ENCODE assay signal across 23 cellular contexts in the genomic region with DNA sequence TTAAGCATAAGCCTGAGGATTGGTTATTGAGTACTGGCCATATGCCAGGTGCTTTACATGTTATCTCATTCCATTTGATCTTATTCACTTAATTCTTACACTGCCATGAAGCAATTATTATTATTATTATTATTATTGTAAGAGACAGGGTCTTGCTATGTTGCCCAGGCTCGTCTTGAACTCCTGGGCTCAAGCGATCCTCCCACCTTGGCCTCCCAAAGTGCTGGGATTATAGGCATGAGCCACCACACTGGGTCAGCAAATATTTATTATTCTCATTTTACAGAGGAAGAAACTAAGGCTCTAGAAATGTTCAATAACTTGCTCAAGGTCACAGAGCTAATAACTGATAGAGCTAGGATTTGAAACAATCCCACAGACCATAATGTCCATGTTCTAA. TPM values are rescaled to one million over a fixed set of nuclear protein-coding genes. Genes with fewer than 3 reads are reported as not detected.
DNase-seq lines count a peak whose midpoint lies in the region; ATAC-seq and TF ChIP-seq lines count a peak whose summit lies in the region.
"Had no signal": no experiment of that assay in that cellular context is flagged by ENCODE, and none has a peak within 500 bp of the region (broad histone marks: within the 10 kb centered on the region; RNA-seq: fewer than 3 reads in every experiment).

No MANE protein-coding gene starts in this region.

- intact Hi-C loops in Panc1 (cut with micrococcal nuclease; ENCODE audit: unreplicated experiment), result no loop called here
- intact Hi-C loops in aorta (cut with DNase I), result no loop called here

- H3K9me3 ChIP-seq in HEK293 (ENCODE audit: control insufficient read depth, insufficient read depth, low read depth, low read length) (no peaks in the 10 kb centered on the region), Panc1 (ENCODE audit: control insufficient read depth, insufficient read depth, low read depth, low read length) (no peaks in the 10 kb centered on the region), osteoblast (ENCODE audit: low read depth, low read length) (no peaks in the 10 kb centered on the region), aorta (ENCODE audit: control insufficient read depth, low read length) (no peaks in the 10 kb centered on the region)
- H3K9me3 ChIP-seq: BE2C had no signal

- 92 to 98% methylated on average over 2 of the region's 2 CpGs for WGBS in aorta, 2 donors

- no peak for TF ChIP-seq POLR2A in GM18505 (IDR thresholded peaks at IDR 0.05; ENCODE audit: borderline replicate concordance, extremely low read depth, insufficient read depth, insufficient read length)

- ATAC-seq in Panc1, result no peak
- no peak for ATAC-seq in aorta (ENCODE audit: low FRiP score)
- ATAC-seq in GM18505 (IDR thresholded peaks at IDR 0.05; ENCODE audit: unreplicated experiment), result no peak
- ATAC-seq: GM12878 had no signal

- H3K27ac ChIP-seq in HEK293 (ENCODE audit: extremely low read depth, low read depth, low read length) (no peak overlapping the region), Panc1 (ENCODE audit: low read length) (peak overlapping the region; percentile 68), osteoblast (ENCODE audit: low read depth, low read length) (no peak overlapping the region), aorta (ENCODE audit: low read depth in 1 of 2, low read length in 2 of 2) (no peak overlapping the region)
- H3K27ac ChIP-seq: BLaER1 had no signal

- no TSS peak for BruUV-seq in Panc1 (replicated peaks; lab: Mats Ljungman, UMichigan)

- peaks cover 11% of the 10 kb centered on the region for H3K79me2 ChIP-seq in osteoblast (ENCODE audit: insufficient read depth, low read length)

- CTCF ChIA-PET in HEK293 (lab: Yijun Ruan, JAX) (no interaction called here), Panc1 (lab: Charles Lee) (no interaction called here)

- H3K4me3 ChIP-seq in HEK293 (ENCODE audit: low read depth, low read length) (no peak overlapping the region), Panc1 (ENCODE audit: low read depth in 2 of 2, low read length in 2 of 2) (no peak overlapping the region), osteoblast (ENCODE audit: insufficient read depth, low read length) (no peak overlapping the region), aorta (ENCODE audit: low read length in 2 of 2) (no peak overlapping the region)
- H3K4me3 ChIP-seq: BLaER1, GM12878 had no signal

- H3K4me1 ChIP-seq in HEK293 (ENCODE audit: control insufficient read depth, insufficient read depth, low read length), result no peaks in the 10 kb centered on the region
- peaks cover 35% of the 10 kb centered on the region for H3K4me1 ChIP-seq in Panc1 (ENCODE audit: control insufficient read depth, insufficient read depth, low read length)
- H3K4me1 ChIP-seq in osteoblast (ENCODE audit: insufficient read depth, low read length), result peaks cover 6% of the 10 kb centered on the region
- no peaks in the 10 kb centered on the region for H3K4me1 ChIP-seq in aorta (ENCODE audit: control insufficient read depth in 1 of 2, insufficient read depth in 2 of 2, low read length in 2 of 2)
- H3K4me1 ChIP-seq: BE2C, BLaER1 had no signal

- no peak overlapping the region for H2AFZ ChIP-seq in osteoblast (ENCODE audit: low read length)

- H3K27me3 ChIP-seq in Panc1 (ENCODE audit: control insufficient read depth, insufficient read depth, low read length) (no peaks in the 10 kb centered on the region), osteoblast (ENCODE audit: insufficient read depth, low read length) (no peaks in the 10 kb centered on the region), aorta (ENCODE audit: control insufficient read depth in 1 of 2, insufficient read depth in 2 of 2, low read length in 1 of 2) (no peaks in the 10 kb centered on the region)
- H3K27me3 ChIP-seq: BE2C, BLaER1 had no signal

- H3K36me3 ChIP-seq in HEK293 (ENCODE audit: control insufficient read depth in 2 of 2, insufficient read depth in 1 of 2, low read length in 2 of 2) (no peaks in the 10 kb centered on the region), Panc1 (ENCODE audit: control insufficient read depth, insufficient read depth, low read length) (no peaks in the 10 kb centered on the region), osteoblast (ENCODE audit: insufficient read depth, low read length) (no peaks in the 10 kb centered on the region), aorta (ENCODE audit: control insufficient read depth in 1 of 2, insufficient read depth in 2 of 2, low read length in 1 of 2) (no peaks in the 10 kb centered on the region)
- H3K36me3 ChIP-seq: BE2C, BLaER1 had no signal

- no peaks in the 10 kb centered on the region for H4K20me1 ChIP-seq in osteoblast (ENCODE audit: insufficient read depth, low read length)
- H4K20me1 ChIP-seq: BLaER1 had no signal

- no peak for TF ChIP-seq CTCF in HEK293 (tag by site-specific recombination; IDR thresholded peaks at IDR 0.05)
- TF ChIP-seq CTCF in Panc1 (IDR thresholded peaks at IDR 0.05), result no peak
- no peak for TF ChIP-seq CTCF in osteoblast (IDR thresholded peaks at IDR 0.05; ENCODE audit: extremely low read depth, low read depth, low read length)

- POLR2A ChIA-PET in HEK293 (lab: Yijun Ruan, JAX) (no interaction called here), Panc1 (lab: Charles Lee) (no interaction called here)

- in situ Hi-C loops in Panc1 (cut with HindIII; ENCODE audit: low pct_unique_long_range_greater_than_20kb, low sequenced_read_pairs), result no loop called here

- H3K4me2 ChIP-seq in osteoblast (ENCODE audit: insufficient read depth, low read length), result no peak overlapping the region
- H3K4me2 ChIP-seq: BLaER1 had no signal

- DNase-seq in Panc1 (ENCODE audit: low read depth, low spot score) (no peak), osteoblast (ENCODE audit: insufficient read length, low spot score, missing footprints) (peak; percentile 1), aorta (no peak), epidermal melanocyte (ENCODE audit: insufficient read length, low spot score) (no peak)
- DNase-seq: 8988T; ACHN; C1 segment of cervical spinal cord; CD4-positive, alpha-beta memory T cell; CD4-positive, CD25-positive, alpha-beta regulatory T cell; CD8-positive, alpha-beta memory T cell; COR-L47; DMS 273 treated with DMSO at 0.1 percent for 48 hours; DMS153; DMS53; DMS79; DND-41; EL; GDM1 had no signal

TF ChIP-seq in HEK293, 187 proteins besides CTCF, POLR2A, EP300 and RAD21:
- TF ChIP-seq KLF1 (tag by site-specific recombination; IDR thresholded peaks at IDR 0.05) (no peak), ZNF121 (tag by site-specific recombination; IDR thresholded peaks at IDR 0.05) (0 out of 2 replicates have a peak, but pooled peaks have one; percentile 28), ZNF416 (tag by site-specific recombination; IDR thresholded peaks at IDR 0.05) (no peak), AEBP2 (tag by site-specific recombination; IDR thresholded peaks at IDR 0.05; ENCODE audit: borderline replicate concordance) (no peak)

RNA-seq across cellular contexts. Expression of gene LIMA1, which starts 14.8 kb away (rescaled TPM):
- total RNA-seq in Panc1 (2021; ENCODE audit: unreplicated experiment), result 155 TPM
- 69.9 TPM for polyA plus RNA-seq in Panc1 (2012; ENCODE audit: insufficient read length)
- total RNA-seq in osteoblast, result 433 and 436 TPM in 2 replicates
- 100 to 1,000 TPM; 131 to 177 TPM for total RNA-seq in aorta
- polyA plus RNA-seq in aorta, result 100 to 1,000 TPM in 1 of 2 donors, 10 to 100 TPM in 1; 35.9 to 148 TPM
